Comparison of ENCODE assay signal across 8 cellular contexts in genomic region chr19:57499680-57500395, GRCh38. TPM values are rescaled to one million over a fixed set of nuclear protein-coding genes. Genes with fewer than 3 reads are reported as not detected.
DNase-seq lines count a peak whose midpoint lies in the region; ATAC-seq and TF ChIP-seq lines count a peak whose summit lies in the region.
"Not testable (repeated sequence)": the region's sequence is repeated elsewhere in the genome, so short reads cannot be mapped to it uniquely, and the experiment has no call there.

ZNF773 (plus strand) TSS chr19:57499938; CDS start chr19:57500081, 143 bp downstream.

- peak within 1 kb of the TSS; percentile 84 to 97 (median 91) for H3K4me2 ChIP-seq in BLaER1 treated with 17β-estradiol and CSF1 and Interleukin-3, amounts not matched to agents 10 nM and 100 nM

- ATAC-seq in GM19351 (IDR thresholded peaks at IDR 0.05; ENCODE audit: unreplicated experiment): peak; percentile 98
- peak; percentile 91 for ATAC-seq in HG03520 (IDR thresholded peaks at IDR 0.05; ENCODE audit: unreplicated experiment)

- not testable (repeated sequence) for TF ChIP-seq CTCF in lower leg skin (IDR thresholded peaks at IDR 0.05)

- peak within 1 kb of the TSS; percentile 80 to 94 (median 90) for H3K27ac ChIP-seq in BLaER1 treated with 17β-estradiol and CSF1 and Interleukin-3, amounts not matched to agents 10 nM and 100 nM
- peak within 1 kb of the TSS; percentile 66 for H3K27ac ChIP-seq in duodenal mucosa (ENCODE audit: low read depth, low read length)

- DNase-seq in NCI-H748 treated with DMSO at 0.1 percent for 48 hours (lab: John Stamatoyannopoulos, UW) (peak; percentile 88), lower leg skin (ENCODE audit: low spot score in 2 of 2) (peak; percentile 95 to 99)
- DNase-seq in activated CD4-positive, alpha-beta T cell treated with anti-CD3 and anti-CD28 coated beads, Interleukin-2, amount 50 U/mL, for 24 hours (ENCODE audit: low read depth in 1 of 2, low spot score in 1 of 2): peak; percentile 89 to 94
- DNase-seq in stimulated activated CD4-positive, alpha-beta T cell treated with anti-CD3 and anti-CD28 coated beads, Interleukin-4, amount 100 ng/mL, for 24 hours: peak; percentile 97

- peak within 1 kb of the TSS; percentile 86 to 95 (median 92) for H3K9ac ChIP-seq in BLaER1 treated with 17β-estradiol and CSF1 and Interleukin-3, amounts not matched to agents 10 nM and 100 nM
- H3K9ac ChIP-seq in duodenal mucosa (ENCODE audit: low read depth in 1 of 2, low read length in 2 of 2): peak within 1 kb of the TSS; percentile 25 to 60

- 1 to 2% methylated on average over 24 to 27 of the region's 69 CpGs for WGBS in lower leg skin, 2 donors

- TF ChIP-seq POLR2A in lower leg skin (IDR thresholded peaks at IDR 0.05): peak in 1 of 2 donors; percentile 20

- H3K36me3 ChIP-seq in BLaER1 treated with 17β-estradiol and CSF1 and Interleukin-3, amounts not matched to agents 10 nM and 100 nM: peaks cover 38 to 51% (median 41%) of the 10 kb centered on the region in 11 experiments
- H3K36me3 ChIP-seq in duodenal mucosa (ENCODE audit: control insufficient read depth in 1 of 2, insufficient read depth in 2 of 2, low read length in 2 of 2): peaks cover 11 to 21% of the 10 kb centered on the region in 2 donors

- not testable (repeated sequence) for H4K20me1 ChIP-seq in BLaER1 treated with 17β-estradiol and CSF1 and Interleukin-3, amounts not matched to agents 10 nM and 100 nM

- H3K9me3 ChIP-seq in BLaER1 treated with 17β-estradiol and CSF1 and Interleukin-3, amounts not matched to agents 10 nM and 100 nM (replicated peaks in 1 of 11): peaks cover 23 to 49% (median 42%) of the 10 kb centered on the region in 11 experiments
- peaks cover 21 to 35% of the 10 kb centered on the region in 2 donors for H3K9me3 ChIP-seq in duodenal mucosa (ENCODE audit: control insufficient read depth in 1 of 2, low read length in 2 of 2)

- H3K27me3 ChIP-seq in BLaER1 treated with 17β-estradiol and CSF1 and Interleukin-3, amounts not matched to agents 10 nM and 100 nM; duodenal mucosa (ENCODE audit: control insufficient read depth in 1 of 2, insufficient read depth in 2 of 2, low read length in 2 of 2): not testable (repeated sequence)

- peaks cover 8 to 13% (median 11%) of the 10 kb centered on the region in 10 experiments for H3K4me1 ChIP-seq in BLaER1 treated with 17β-estradiol and CSF1 and Interleukin-3, amounts not matched to agents 10 nM and 100 nM
- H3K4me1 ChIP-seq in duodenal mucosa (ENCODE audit: control insufficient read depth in 1 of 2, insufficient read depth in 2 of 2, low read length in 2 of 2): not testable (repeated sequence)

- intact Hi-C loops in lower leg skin (cut with DNase I; ENCODE audit: low total_unique reads): not testable (repeated sequence)

- peak within 1 kb of the TSS; percentile 71 to 87 (median 80) for H3K4me3 ChIP-seq in BLaER1 treated with 17β-estradiol and CSF1 and Interleukin-3, amounts not matched to agents 10 nM and 100 nM
- H3K4me3 ChIP-seq in duodenal mucosa (ENCODE audit: low read depth in 1 of 2, low read length in 2 of 2) (peak within 1 kb of the TSS; percentile 61 to 65), lower leg skin (ENCODE audit: low read depth, poor library complexity, severe bottlenecking) (peak within 1 kb of the TSS; percentile 72)

RNA-seq across cellular contexts. Expression of gene ZNF773, which starts in this region (rescaled TPM):
- total RNA-seq in lower leg skin: 10 to 100 TPM in 3 of 4 donors, 1 to 10 TPM in 1; 5.7 to 30.8 (median 17.5) TPM

Comparison
In these comparisons a context has a peak if more than half of its experiments do, and no peak if none do; other contexts are left out.
1. Peak in every context shown above with its lines: DNase-seq, ATAC-seq, H3K4me3 ChIP-seq and H3K27ac ChIP-seq.